15 cellular contexts compared by ENCODE assay signal in genomic region chr7:155762639-155763038, GRCh38. TPM values are rescaled to one million over a fixed set of nuclear protein-coding genes. Genes with fewer than 3 reads are reported as not detected.
A peak's percentile ranks its signal among the peaks of the same experiment; 100 is the strongest.
DNase-seq lines count a peak whose midpoint lies in the region; ATAC-seq and TF ChIP-seq lines count a peak whose summit lies in the region.
"Had no signal": no experiment of that assay in that cellular context is flagged by ENCODE, and none has a peak within 500 bp of the region (broad histone marks: within the 10 kb centered on the region; RNA-seq: fewer than 3 reads in every experiment).

No MANE protein-coding gene starts in this region.

- H3K27me3 Mint-ChIP-seq in activated CD8-positive, alpha-beta memory T cell treated with anti-CD3 and anti-CD28 coated beads, Interleukin-2, amount 10 ng/mL, durations not matched to agents 7 days and 5 days, result no peaks in the 10 kb centered on the region
- H3K27me3 Mint-ChIP-seq in activated CD4-positive, alpha-beta memory T cell treated with anti-CD3 and anti-CD28 coated beads, Interleukin-2, amount 10 ng/mL, durations not matched to agents 7 days and 5 days, result no peaks in the 10 kb centered on the region

- H3K9me3 ChIP-seq in psoas muscle, result no peaks in the 10 kb centered on the region
- no peaks in the 10 kb centered on the region for H3K9me3 ChIP-seq in PC-3 (ENCODE audit: low read length)
- H3K9me3 ChIP-seq: breast epithelium, heart right ventricle, spleen had no signal

- intact Hi-C loops in psoas muscle (cut with DNase I), result no loop called here
- intact Hi-C loops in PC-3 (cut with micrococcal nuclease), result no loop called here

- H3K27ac Mint-ChIP-seq in activated CD8-positive, alpha-beta memory T cell treated with anti-CD3 and anti-CD28 coated beads, Interleukin-2, amount 10 ng/mL, durations not matched to agents 7 days and 5 days, result peak overlapping the region; percentile 93
- peak overlapping the region; percentile 99 for H3K27ac Mint-ChIP-seq in activated CD4-positive, alpha-beta memory T cell treated with anti-CD3 and anti-CD28 coated beads, Interleukin-2, amount 10 ng/mL, durations not matched to agents 7 days and 5 days

- H3K36me3 Mint-ChIP-seq in activated CD8-positive, alpha-beta memory T cell treated with anti-CD3 and anti-CD28 coated beads, Interleukin-2, amount 10 ng/mL, durations not matched to agents 7 days and 5 days, result peaks cover 56% of the 10 kb centered on the region
- peaks cover 73% of the 10 kb centered on the region for H3K36me3 Mint-ChIP-seq in activated CD4-positive, alpha-beta memory T cell treated with anti-CD3 and anti-CD28 coated beads, Interleukin-2, amount 10 ng/mL, durations not matched to agents 7 days and 5 days (ENCODE audit: low read depth)

- TF ChIP-seq CTCF in fibroblast of villous mesenchyme (IDR thresholded peaks at IDR 0.05; ENCODE audit: insufficient read depth, low read depth, low read length) (no peak), psoas muscle (IDR thresholded peaks at IDR 0.05) (no peak), PC-3 (conservative IDR thresholded peaks at IDR 0.05; ENCODE audit: low read depth, low read length) (no peak)

- H3K9me3 Mint-ChIP-seq in activated CD8-positive, alpha-beta memory T cell treated with anti-CD3 and anti-CD28 coated beads, Interleukin-2, amount 10 ng/mL, durations not matched to agents 7 days and 5 days (ENCODE audit: low read depth), result no peaks in the 10 kb centered on the region
- no peaks in the 10 kb centered on the region for H3K9me3 Mint-ChIP-seq in activated CD4-positive, alpha-beta memory T cell treated with anti-CD3 and anti-CD28 coated beads, Interleukin-2, amount 10 ng/mL, durations not matched to agents 7 days and 5 days

- no peaks in the 10 kb centered on the region for H3F3A ChIP-seq in PC-3 (ENCODE audit: low read length, unreplicated experiment)

- CTCF ChIA-PET in activated CD8-positive, alpha-beta memory T cell treated with anti-CD3 and anti-CD28 coated beads, Interleukin-2, amount 10 ng/mL, durations not matched to agents 7 days and 5 days (lab: Charles Lee), result interaction anchor here (0.7 to 1.6 kb wide), 5 partner anchors 8 to 164 kb away, joined by 3 to 4 read pairs (median 4); no protein-coding TSS in a partner anchor
- CTCF ChIA-PET in activated CD4-positive, alpha-beta memory T cell treated with anti-CD3 and anti-CD28 coated beads, Interleukin-2, amount 10 ng/mL, durations not matched to agents 7 days and 5 days (lab: Charles Lee), result interaction anchor here (1.1 to 5.1 kb wide), 2 partner anchors 22 to 164 kb away, joined by 3 to 30 read pairs; no protein-coding TSS in a partner anchor
- CTCF ChIA-PET in PC-3 (lab: Charles Lee), result no interaction called here

- H3K9ac ChIP-seq in PC-3 (ENCODE audit: low read length), result no peak overlapping the region

- 35 to 53% (median 39%) methylated on average over 10 of the region's 10 CpGs for WGBS in psoas muscle, 3 donors

- H3K36me3 ChIP-seq in psoas muscle (ENCODE audit: insufficient read depth in 1 of 2, low read depth in 1 of 2), result peaks cover 0 to 40% of the 10 kb centered on the region in 2 donors
- peaks cover 7% of the 10 kb centered on the region for H3K36me3 ChIP-seq in PC-3 (ENCODE audit: low read depth, low read length)

- peaks cover 57% of the 10 kb centered on the region for H3K4me1 Mint-ChIP-seq in activated CD8-positive, alpha-beta memory T cell treated with anti-CD3 and anti-CD28 coated beads, Interleukin-2, amount 10 ng/mL, durations not matched to agents 7 days and 5 days
- H3K4me1 Mint-ChIP-seq in activated CD4-positive, alpha-beta memory T cell treated with anti-CD3 and anti-CD28 coated beads, Interleukin-2, amount 10 ng/mL, durations not matched to agents 7 days and 5 days, result peaks cover 52% of the 10 kb centered on the region

- POLR2A ChIA-PET in activated CD4-positive, alpha-beta memory T cell treated with anti-CD3 and anti-CD28 coated beads, Interleukin-2, amount 10 ng/mL, durations not matched to agents 7 days and 5 days (lab: Charles Lee), result interaction anchor here (1.4 to 3.7 kb wide), 2 partner anchors 11 to 118 kb away, joined by 3 to 16 read pairs; partner anchors contain the start of gene RBM33
- POLR2A ChIA-PET in PC-3 (lab: Charles Lee; ENCODE audit: unreplicated experiment), result no interaction called here

- H3K4me3 Mint-ChIP-seq in activated CD8-positive, alpha-beta memory T cell treated with anti-CD3 and anti-CD28 coated beads, Interleukin-2, amount 10 ng/mL, durations not matched to agents 7 days and 5 days, result peak overlapping the region; percentile 54
- peak overlapping the region; percentile 73 for H3K4me3 Mint-ChIP-seq in activated CD4-positive, alpha-beta memory T cell treated with anti-CD3 and anti-CD28 coated beads, Interleukin-2, amount 10 ng/mL, durations not matched to agents 7 days and 5 days

- peaks cover 17% of the 10 kb centered on the region for H3K79me2 ChIP-seq in PC-3 (ENCODE audit: low read length)

- no peak for ATAC-seq in activated CD8-positive, alpha-beta memory T cell treated with anti-CD3 and anti-CD28 coated beads, Interleukin-2, amount 10 ng/mL, durations not matched to agents 7 days and 5 days
- ATAC-seq in psoas muscle (peak in 3 of 4 donors; percentile 57 to 85 (median 73)), PC-3 (no peak)
- ATAC-seq: left colon had no signal

- peak overlapping the region; percentile 24 for H3K27ac ChIP-seq in psoas muscle
- no peak overlapping the region for H3K27ac ChIP-seq in PC-3 (ENCODE audit: low read length)
- H3K27ac ChIP-seq: breast epithelium had no signal

- no peak overlapping the region for H2AFZ ChIP-seq in PC-3 (ENCODE audit: low read length)

- no peaks in the 10 kb centered on the region for H3K27me3 ChIP-seq in psoas muscle (ENCODE audit: insufficient read depth in 3 of 3, low read length in 2 of 3)
- H3K27me3 ChIP-seq in PC-3 (ENCODE audit: low read length), result no peaks in the 10 kb centered on the region
- H3K27me3 ChIP-seq: breast epithelium, heart right ventricle, spleen had no signal

- no peaks in the 10 kb centered on the region for H3K9me2 ChIP-seq in PC-3 (replicated peaks; ENCODE audit: low read length)

- H3K4me3 ChIP-seq in fibroblast of villous mesenchyme (ENCODE audit: low read depth, low read length) (no peak overlapping the region), psoas muscle (no peak overlapping the region), PC-3 (ENCODE audit: low read length) (no peak overlapping the region)
- H3K4me3 ChIP-seq: breast epithelium, heart right ventricle, spleen had no signal

- no peak for DNase-seq in activated CD8-positive, alpha-beta memory T cell treated with anti-CD3 and anti-CD28 coated beads, Interleukin-2, amount 10 ng/mL, durations not matched to agents 7 days and 5 days
- no peak for DNase-seq in activated CD8-positive, alpha-beta memory T cell treated with anti-CD3 and anti-CD28 coated beads for 24 hours
- DNase-seq in activated CD4-positive, alpha-beta memory T cell treated with anti-CD3 and anti-CD28 coated beads, Interleukin-2, amount 10 ng/mL, durations not matched to agents 7 days and 5 days, result no peak
- DNase-seq in fibroblast of villous mesenchyme (ENCODE audit: low read depth), result peak; percentile 41
- DNase-seq in psoas muscle, result no peak
- DNase-seq in LoVo (ENCODE audit: low spot score), result no peak
- DNase-seq in SK-N-DZ (ENCODE audit: low spot score), result no peak
- DNase-seq in PC-3, result no peak
- DNase-seq: heart right ventricle, left colon, SIG-M5, spleen had no signal

- H3K4me1 ChIP-seq in psoas muscle (peaks cover 13% of the 10 kb centered on the region), PC-3 (ENCODE audit: insufficient read depth, low read length) (no peaks in the 10 kb centered on the region)
- H3K4me1 ChIP-seq: breast epithelium had no signal

- no TSS peak for BruUV-seq in PC-3 (replicated peaks; lab: Mats Ljungman, UMichigan)

- H4K20me1 ChIP-seq in PC-3 (ENCODE audit: low read length), result no peaks in the 10 kb centered on the region

- H3K4me2 ChIP-seq in PC-3 (ENCODE audit: low read length), result no peak overlapping the region

RNA-seq across cellular contexts. Expression of gene SHH, which starts 49.6 kb away (rescaled TPM):
- total RNA-seq in activated CD8-positive, alpha-beta memory T cell treated with anti-CD3 and anti-CD28 coated beads, Interleukin-2, amount 10 ng/mL, durations not matched to agents 7 days and 5 days, result not detected
- not detected for total RNA-seq in activated CD4-positive, alpha-beta memory T cell treated with anti-CD3 and anti-CD28 coated beads, Interleukin-2, amount 10 ng/mL, durations not matched to agents 7 days and 5 days
- not detected in 2 replicates for total RNA-seq in fibroblast of villous mesenchyme
- not detected for total RNA-seq in psoas muscle
- polyA plus RNA-seq in psoas muscle, result under 1 TPM in 2 of 3 donors, not detected in 1; 0.01 TPM
- polyA plus RNA-seq in SK-N-DZ (2014; cell fraction: cytosol; rRNA removed), result not detected in 2 replicates
- polyA plus RNA-seq in SK-N-DZ (2014; cell fraction: nucleus; rRNA removed), result not detected in 2 replicates
- total RNA-seq in PC-3 (2014; rRNA removed), result 0.11 and 0.12 TPM in 2 replicates
- total RNA-seq: A673, breast epithelium, heart right ventricle, M059J, spleen had no signal
- polyA plus RNA-seq: heart right ventricle, spleen had no signal

Comparison
In these comparisons a context has a peak if more than half of its experiments do, and no peak if none do; other contexts are left out.
1. ATAC-seq: peak in psoas muscle (3 of 4); none in activated CD8-positive, alpha-beta memory T cell treated with anti-CD3 and anti-CD28 coated beads, Interleukin-2, amount 10 ng/mL, durations not matched to agents 7 days and 5 days (single experiment) and PC-3 (single experiment).